Comparison of ENCODE assay signal across 20 cellular contexts in the genomic region with DNA sequence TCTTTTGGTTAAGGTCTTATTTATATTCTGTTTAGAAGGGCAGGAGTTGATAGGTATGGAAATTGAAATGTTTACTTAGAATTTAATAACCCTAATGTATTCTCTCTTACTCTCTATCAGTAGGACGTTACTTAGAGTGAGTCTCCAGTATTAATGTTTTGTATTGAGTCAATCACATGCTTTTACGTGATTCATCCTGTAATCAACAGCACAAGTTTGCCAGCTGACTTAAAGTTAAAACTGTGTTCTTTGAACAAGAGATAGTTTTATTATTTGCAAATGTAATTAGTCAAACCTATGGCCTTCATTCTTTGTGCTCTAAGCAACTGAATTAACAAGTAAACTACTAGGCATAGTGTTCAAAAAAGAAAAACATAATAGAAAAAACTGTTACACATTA. TPM values are rescaled to one million over a fixed set of nuclear protein-coding genes. Genes with fewer than 3 reads are reported as not detected.
A peak's percentile ranks its signal among the peaks of the same experiment; 100 is the strongest.
DNase-seq lines count a peak whose midpoint lies in the region; ATAC-seq, FAIRE-seq and TF ChIP-seq lines count a peak whose summit lies in the region.
"Had no signal": no experiment of that assay in that cellular context is flagged by ENCODE, and none has a peak within 500 bp of the region (broad histone marks: within the 10 kb centered on the region; RNA-seq: fewer than 3 reads in every experiment).

No MANE protein-coding gene starts in this region.

- intact Hi-C loops in PC-3 (cut with micrococcal nuclease): no loop called here

- no TSS peak for BruUV-seq in PC-3 (replicated peaks; lab: Mats Ljungman, UMichigan)

- H3K36me3 ChIP-seq in BJ (ENCODE audit: control insufficient read depth, insufficient read depth, low read length) (no peaks in the 10 kb centered on the region), PC-3 (ENCODE audit: low read depth, low read length) (peaks cover 3% of the 10 kb centered on the region; the same call in 1 of the 2 replicates), mesenchymal stem cell (ENCODE audit: control insufficient read depth in 1 of 2, insufficient read depth in 2 of 2, low read depth in 1 of 2, low read length in 2 of 2) (peaks cover 4 to 21% of the 10 kb centered on the region in 2 experiments), neural progenitor cell (peaks cover 18% of the 10 kb centered on the region)

- H4K20me1 ChIP-seq in PC-3 (ENCODE audit: low read length) (0 out of 2 replicates have a peak, but pooled peaks cover 8% of the 10 kb centered on the region), neural progenitor cell (ENCODE audit: low read depth) (peaks cover 5% of the 10 kb centered on the region)

- peaks cover 34% of the 10 kb centered on the region for H3K36me3 Mint-ChIP-seq in neural progenitor cell

- H2BK12ac ChIP-seq in mesenchymal stem cell (ENCODE audit: low read length in 2 of 2): no peak overlapping the region

- DNase-seq in BJ (ENCODE audit: low read depth): peak; percentile 19
- DNase-seq in PC-3: peak; percentile 39
- DNase-seq in choroid plexus epithelial cell (ENCODE audit: low read depth): peak; percentile 81
- peak; percentile 39 for DNase-seq in mesenchymal stem cell
- no peak for DNase-seq in activated CD4-positive, alpha-beta T cell treated with anti-CD3 and anti-CD28 coated beads for 48 hours
- no peak for DNase-seq in neural progenitor cell (ENCODE audit: low spot score)
- DNase-seq in GM19239 (ENCODE audit: insufficient read length, low spot score): no peak
- DNase-seq: activated CD4-positive, alpha-beta T cell treated with anti-CD3 and anti-CD28 coated beads, Interleukin-2, amount 50 U/mL, for 4 hours; activated T-cell treated with anti-CD3 and anti-CD28 coated beads, Interleukin-2, amount 50 U/mL, for 24 hours; central memory CD4-positive, alpha-beta T cell; COR-L47; heart left ventricle; NCI-H1930; NCI-H510A treated with DMSO at 0.1 percent for 48 hours; retina had no signal

- H3F3A ChIP-seq in PC-3 (ENCODE audit: low read length, unreplicated experiment): no peaks in the 10 kb centered on the region
- H3F3A ChIP-seq in neural progenitor cell (ENCODE audit: low read depth): no peaks in the 10 kb centered on the region

- POLR2A ChIA-PET in BJ (lab: Charles Lee): interaction anchor here (0.7 kb wide), 1 partner anchor 1712 kb away, joined by 3 read pairs; no protein-coding TSS in a partner anchor
- POLR2A ChIA-PET in PC-3 (lab: Charles Lee; ENCODE audit: unreplicated experiment): no interaction called here

- H3K14ac ChIP-seq in mesenchymal stem cell (ENCODE audit: low read length in 2 of 2): no peak overlapping the region

- H3K27ac ChIP-seq in PC-3 (ENCODE audit: low read length): no peak overlapping the region
- no peak overlapping the region for H3K27ac ChIP-seq in mesenchymal stem cell (ENCODE audit: low read length, poor library complexity, severe bottlenecking)
- H3K27ac ChIP-seq in neural progenitor cell: no peak overlapping the region
- H3K27ac ChIP-seq: heart left ventricle, SK-N-MC had no signal

- TF ChIP-seq CTCF in BJ (IDR thresholded peaks at IDR 0.05; ENCODE audit: insufficient read depth, low read depth, low read length) (no peak), PC-3 (conservative IDR thresholded peaks at IDR 0.05; ENCODE audit: low read depth, low read length) (no peak), choroid plexus epithelial cell (conservative IDR thresholded peaks at IDR 0.05; ENCODE audit: low read depth, low read length) (no peak), neural progenitor cell (IDR thresholded peaks at IDR 0.05) (no peak)

- H3K4ac ChIP-seq in mesenchymal stem cell (ENCODE audit: low read depth in 1 of 2, low read length in 2 of 2): no peak overlapping the region

- H3K27me3 Mint-ChIP-seq in neural progenitor cell (ENCODE audit: insufficient read depth, low read depth): peaks cover 2% of the 10 kb centered on the region
- H3K27me3 Mint-ChIP-seq: activated naive CD8-positive, alpha-beta T cell; activated T-cell treated with anti-CD3 and anti-CD28 coated beads, Interleukin-2, amount 50 U/mL, for 24 hours; memory B cell; natural killer cell treated with Interleukin-12 subunit alpha and Interleukin-12 subunit beta and Interleukin-15 and Interleukin-18, amount 100 ng/mL, for 72 hours had no signal

- H3K27me3 ChIP-seq in BJ (ENCODE audit: control insufficient read depth, insufficient read depth, low read length) (no peaks in the 10 kb centered on the region), PC-3 (ENCODE audit: low read length) (no peaks in the 10 kb centered on the region), mesenchymal stem cell (ENCODE audit: control insufficient read depth in 1 of 2, insufficient read depth in 1 of 2, low read length in 2 of 2) (no peaks in the 10 kb centered on the region), neural progenitor cell (no peaks in the 10 kb centered on the region)
- H3K27me3 ChIP-seq: heart left ventricle had no signal

- no peak overlapping the region for H2BK120ac ChIP-seq in mesenchymal stem cell (ENCODE audit: low read depth, low read length)

- no peak overlapping the region for H3K9ac ChIP-seq in PC-3 (ENCODE audit: low read length)
- peak overlapping the region; percentile 84 for H3K9ac ChIP-seq in mesenchymal stem cell (ENCODE audit: low read length)
- H3K9ac ChIP-seq in neural progenitor cell: no peak overlapping the region

- H3K9me3 ChIP-seq in PC-3 (ENCODE audit: low read length) (no peaks in the 10 kb centered on the region), mesenchymal stem cell (ENCODE audit: control insufficient read depth, low read length) (no peaks in the 10 kb centered on the region), neural progenitor cell (ENCODE audit: low read depth) (no peaks in the 10 kb centered on the region)

- no peak overlapping the region for H4K91ac ChIP-seq in mesenchymal stem cell (ENCODE audit: low read length)

- H3K9me2 ChIP-seq in PC-3 (replicated peaks; ENCODE audit: low read length): no peaks in the 10 kb centered on the region

- FAIRE-seq in GM19239 (lab: Jason Lieb, UNC): no peak

- H3K27ac Mint-ChIP-seq in neural progenitor cell: no peak overlapping the region
- H3K27ac Mint-ChIP-seq: activated naive CD8-positive, alpha-beta T cell; activated T-cell treated with anti-CD3 and anti-CD28 coated beads, Interleukin-2, amount 50 U/mL, for 24 hours; memory B cell; natural killer cell treated with Interleukin-12 subunit alpha and Interleukin-12 subunit beta and Interleukin-15 and Interleukin-18, amount 100 ng/mL, for 72 hours had no signal

- H3K4me2 ChIP-seq in PC-3 (ENCODE audit: low read length): no peak overlapping the region
- no peak overlapping the region for H3K4me2 ChIP-seq in mesenchymal stem cell (ENCODE audit: low read length, poor library complexity, severe bottlenecking)
- H3K4me2 ChIP-seq in neural progenitor cell: no peak overlapping the region

- H3K4me1 ChIP-seq in PC-3 (ENCODE audit: insufficient read depth, low read length): peaks cover 13% of the 10 kb centered on the region
- peaks cover 4% of the 10 kb centered on the region for H3K4me1 ChIP-seq in mesenchymal stem cell (ENCODE audit: control insufficient read depth, insufficient read depth, low read depth, low read length)
- peaks cover 11% of the 10 kb centered on the region for H3K4me1 ChIP-seq in neural progenitor cell

- no peak overlapping the region for H2BK15ac ChIP-seq in mesenchymal stem cell (ENCODE audit: low read depth, poor library complexity, severe bottlenecking)

- H3K23ac ChIP-seq in mesenchymal stem cell (ENCODE audit: low read length in 2 of 2): no peak overlapping the region

- no peak overlapping the region for H4K8ac ChIP-seq in mesenchymal stem cell (ENCODE audit: low read length)

- no peak overlapping the region for H3K18ac ChIP-seq in mesenchymal stem cell (ENCODE audit: low read depth in 1 of 2, low read length in 2 of 2)

- H3K9me3 Mint-ChIP-seq in neural progenitor cell: peaks cover 12% of the 10 kb centered on the region
- H3K9me3 Mint-ChIP-seq: activated T-cell treated with anti-CD3 and anti-CD28 coated beads, Interleukin-2, amount 50 U/mL, for 24 hours; memory B cell; natural killer cell treated with Interleukin-12 subunit alpha and Interleukin-12 subunit beta and Interleukin-15 and Interleukin-18, amount 100 ng/mL, for 72 hours had no signal

- CTCF ChIA-PET in BJ (lab: Yijun Ruan, JAX): no interaction called here
- CTCF ChIA-PET in PC-3 (lab: Charles Lee): no interaction called here

- H3K4me3 ChIP-seq in BJ (ENCODE audit: low read depth, low read length) (no peak overlapping the region), PC-3 (ENCODE audit: low read length) (no peak overlapping the region), choroid plexus epithelial cell (ENCODE audit: low read depth, low read length) (no peak overlapping the region), mesenchymal stem cell (ENCODE audit: insufficient read depth in 1 of 2, low read depth in 1 of 2, low read length in 2 of 2) (peak overlapping the region in 1 of 2 experiments; percentile 10), neural progenitor cell (no peak overlapping the region)
- H3K4me3 ChIP-seq: heart left ventricle, SK-N-MC had no signal

- no peak overlapping the region for H3K4me3 Mint-ChIP-seq in neural progenitor cell
- H3K4me3 Mint-ChIP-seq: activated naive CD8-positive, alpha-beta T cell; activated T-cell treated with anti-CD3 and anti-CD28 coated beads, Interleukin-2, amount 50 U/mL, for 24 hours; memory B cell; natural killer cell treated with Interleukin-12 subunit alpha and Interleukin-12 subunit beta and Interleukin-15 and Interleukin-18, amount 100 ng/mL, for 72 hours had no signal

- no peak overlapping the region for H2AFZ ChIP-seq in PC-3 (ENCODE audit: low read length)
- no peak overlapping the region for H2AFZ ChIP-seq in mesenchymal stem cell (ENCODE audit: low read depth, low read length)
- H2AFZ ChIP-seq in neural progenitor cell (replicated peaks): no peak overlapping the region

- H3K4me1 Mint-ChIP-seq in neural progenitor cell: no peaks in the 10 kb centered on the region

- WGBS in mesenchymal stem cell: no CpG with 5 or more reads among the region's 2 CpGs

- H2AK5ac ChIP-seq in mesenchymal stem cell (ENCODE audit: low read length, severe bottlenecking): no peak overlapping the region

- peaks cover 11% of the 10 kb centered on the region for H3K79me1 ChIP-seq in mesenchymal stem cell (replicated peaks; ENCODE audit: low read length, poor library complexity, severe bottlenecking)

- peaks cover 33% of the 10 kb centered on the region for H3K79me2 ChIP-seq in PC-3 (ENCODE audit: low read length)
- H3K79me2 ChIP-seq in neural progenitor cell (ENCODE audit: low read depth): peaks cover 54% of the 10 kb centered on the region

- no peak overlapping the region for H2BK5ac ChIP-seq in mesenchymal stem cell (ENCODE audit: low read depth, low read length, poor library complexity, severe bottlenecking)

- ATAC-seq in PC-3 (peak; percentile 86), GM21576 (IDR thresholded peaks at IDR 0.05; ENCODE audit: unreplicated experiment) (no peak)
- ATAC-seq: heart left ventricle; natural killer cell treated with Interleukin-12 subunit alpha and Interleukin-12 subunit beta and Interleukin-15 and Interleukin-18, amount 100 ng/mL, for 72 hours had no signal

RNA-seq across cellular contexts. Expression of a gene that starts 57.3 kb away (rescaled TPM):
- polyA plus RNA-seq in BJ (2011; rRNA removed): 9.5 and 21.5 TPM in 2 replicates
- polyA minus RNA-seq in BJ (2011; rRNA and poly(A)+ RNA removed): 12.1 and 14.5 TPM in 2 replicates
- total RNA-seq in PC-3 (2014; rRNA removed) (20.8 and 36.1 TPM in 2 replicates), neural progenitor cell (ENCODE audit: low replicate concordance) (41.9 and 74.4 TPM in 2 replicates)
- polyA plus RNA-seq in mesenchymal stem cell (2013, experiment 1 of 2): 22.5 TPM
- polyA plus RNA-seq in mesenchymal stem cell (2013, experiment 2 of 2): 22.7 TPM

Comparison
In these comparisons a context has a peak if more than half of its experiments do, and no peak if none do; other contexts are left out.
1. DNase-seq: peak in BJ (single experiment), PC-3 (single experiment), choroid plexus epithelial cell (single experiment) and mesenchymal stem cell (single experiment); none in activated CD4-positive, alpha-beta T cell treated with anti-CD3 and anti-CD28 coated beads for 48 hours (single experiment), neural progenitor cell (single experiment) and GM19239 (single experiment).